Comparison of ENCODE assay signal across 28 cellular contexts in genomic region chr1:165240486-165240885, GRCh38.
"Had no signal": no experiment of that assay in that cellular context is flagged by ENCODE, and none has a peak within 500 bp of the region (broad histone marks: within the 10 kb centered on the region; RNA-seq: fewer than 3 reads in every experiment).

No MANE protein-coding gene starts in this region.

- H3K4me3 ChIP-seq: Peyer's patch, SK-N-MC had no signal

- H3K36me3 ChIP-seq: brain microvascular endothelial cell, Peyer's patch had no signal

- H3K9me3 Mint-ChIP-seq: activated CD4-positive, alpha-beta T cell treated with anti-CD3 and anti-CD28 coated beads, Interleukin-2, amount 10 ng/mL, durations not matched to agents 24 days and 14 days; activated CD8-positive, alpha-beta T cell treated with anti-CD3 and anti-CD28 coated beads for 36 hours; activated naive CD8-positive, alpha-beta T cell treated with anti-CD3 and anti-CD28 coated beads for 36 hours; activated T-cell treated with anti-CD3 and anti-CD28 coated beads, Interleukin-2, amount 50 U/mL, for 72 hours; activated T-helper 17 cell treated with anti-CD3 and anti-CD28 coated beads, Interleukin-2, amount 50 U/mL, for 72 hours had no signal

- DNase-seq: activated CD4-positive, alpha-beta T cell treated with anti-CD3 and anti-CD28 coated beads, Interleukin-2, amount 10 ng/mL, durations not matched to agents 24 days and 14 days; activated CD4-positive, alpha-beta T cell treated with anti-CD3 and anti-CD28 coated beads, Interleukin-2, amount 50 U/mL, for 4 hours; activated CD8-positive, alpha-beta T cell treated with anti-CD3 and anti-CD28 coated beads for 36 hours; activated effector memory CD4-positive, alpha-beta T cell treated with anti-CD3 and anti-CD28 coated beads, Interleukin-2, amount 50 U/mL, for 16 hours; activated naive CD4-positive, alpha-beta T cell; activated naive CD4-positive, alpha-beta T cell treated with anti-CD3 and anti-CD28 coated beads, Interleukin-2, amount 50 U/mL, for 16 hours; activated naive CD8-positive, alpha-beta T cell treated with anti-CD3 and anti-CD28 coated beads for 36 hours; activated T-cell treated with anti-CD3 and anti-CD28 coated beads, Interleukin-2, amount 50 U/mL, for 1 hour; activated T-cell treated with anti-CD3 and anti-CD28 coated beads, Interleukin-2, amount 50 U/mL, for 72 hours; amniotic stem cell; aorta; brain microvascular endothelial cell; MM.1S; MV-4-11; NCI-H1092; NCI-H1436 treated with DMSO at 0.1 percent for 48 hours; NCI-H1694 treated with DMSO at 0.1 percent for 48 hours; NCI-H2029; NCI-H345; NCI-H526; NCI-H774; PC-3; Peyer's patch; RPMI8226; T1000 had no signal

- H3K4me3 Mint-ChIP-seq: activated CD4-positive, alpha-beta T cell treated with anti-CD3 and anti-CD28 coated beads, Interleukin-2, amount 10 ng/mL, durations not matched to agents 24 days and 14 days; activated CD8-positive, alpha-beta T cell treated with anti-CD3 and anti-CD28 coated beads for 36 hours; activated naive CD8-positive, alpha-beta T cell treated with anti-CD3 and anti-CD28 coated beads for 36 hours; activated T-cell treated with anti-CD3 and anti-CD28 coated beads, Interleukin-2, amount 50 U/mL, for 72 hours; activated T-helper 17 cell treated with anti-CD3 and anti-CD28 coated beads, Interleukin-2, amount 50 U/mL, for 72 hours had no signal

- ATAC-seq: activated CD8-positive, alpha-beta T cell treated with anti-CD3 and anti-CD28 coated beads for 36 hours; activated T-cell treated with anti-CD3 and anti-CD28 coated beads, Interleukin-2, amount 50 U/mL, for 72 hours; activated T-helper 17 cell treated with anti-CD3 and anti-CD28 coated beads, Interleukin-2, amount 50 U/mL, for 72 hours; PC-3 had no signal

- H3K4me1 Mint-ChIP-seq: activated CD4-positive, alpha-beta T cell treated with anti-CD3 and anti-CD28 coated beads, Interleukin-2, amount 10 ng/mL, durations not matched to agents 24 days and 14 days; activated T-helper 17 cell treated with anti-CD3 and anti-CD28 coated beads, Interleukin-2, amount 50 U/mL, for 72 hours had no signal

- H3K9me3 ChIP-seq: Peyer's patch had no signal

- H3K27ac ChIP-seq: brain microvascular endothelial cell, KMS-11, Peyer's patch, SK-N-MC had no signal

- H3K27ac Mint-ChIP-seq: activated CD4-positive, alpha-beta T cell treated with anti-CD3 and anti-CD28 coated beads, Interleukin-2, amount 10 ng/mL, durations not matched to agents 24 days and 14 days; activated CD8-positive, alpha-beta T cell treated with anti-CD3 and anti-CD28 coated beads for 36 hours; activated naive CD8-positive, alpha-beta T cell treated with anti-CD3 and anti-CD28 coated beads for 36 hours; activated T-cell treated with anti-CD3 and anti-CD28 coated beads, Interleukin-2, amount 50 U/mL, for 72 hours; activated T-helper 17 cell treated with anti-CD3 and anti-CD28 coated beads, Interleukin-2, amount 50 U/mL, for 72 hours had no signal

- H3K36me3 Mint-ChIP-seq: activated naive CD8-positive, alpha-beta T cell treated with anti-CD3 and anti-CD28 coated beads for 36 hours had no signal
